In genomic region chr4:1512738-1513660, GRCh38 we compare ENCODE assay signal across 7 cellular contexts.
DNase-seq lines count a peak whose midpoint lies in the region; ATAC-seq and TF ChIP-seq lines count a peak whose summit lies in the region.

No MANE protein-coding gene starts in this region.

- no peaks in the 10 kb centered on the region for H3K9me2 ChIP-seq in HCT116 (ENCODE audit: insufficient read depth)

- BruUV-seq in HCT116 (replicated peaks; lab: Mats Ljungman, UMichigan) = no TSS peak

- H4K20me1 ChIP-seq in HCT116 (ENCODE audit: insufficient read depth) = no peaks in the 10 kb centered on the region

- TF ChIP-seq CTCF in HCT116 (IDR thresholded peaks at IDR 0.05 in 2 of 3, conservative IDR thresholded peaks at IDR 0.05 in 1 of 3; ENCODE audit: borderline replicate concordance in 1 of 3, insufficient read depth in 1 of 3, low read depth in 2 of 3, low read length in 2 of 3) (peak; percentile 18 to 57 (median 53); a peak in 4 of 6 replicates), WTC11 (IDR thresholded peaks at IDR 0.05) (peak; percentile 76), lung (IDR thresholded peaks at IDR 0.05; ENCODE audit: control extremely low read depth, extremely low read depth) (peak; percentile 32)

- H2AFZ ChIP-seq in HCT116 (ENCODE audit: low read depth, low read length, poor library complexity, severe bottlenecking) = peak overlapping the region; percentile 61

- peak overlapping the region; percentile 39 for H3K4me3 Mint-ChIP-seq in WTC11

- TF ChIP-seq POLR2A in HCT116 (IDR thresholded peaks at IDR 0.05; ENCODE audit: borderline replicate concordance, extremely low read depth, insufficient read depth, insufficient read length) = no peak

- no peak overlapping the region for H3K27ac Mint-ChIP-seq in WTC11

- H3K4me3 ChIP-seq in HCT116 (replicated peaks in 1 of 2; ENCODE audit: low read depth in 1 of 2, low read length in 2 of 2) (peak overlapping the region; percentile 30 to 45), lung (no peak overlapping the region)

- TF ChIP-seq RAD21 in HCT116 (IDR thresholded peaks at IDR 0.05; ENCODE audit: low read depth) = no peak; the same call in 1 of the 2 replicates

- peaks cover 3% of the 10 kb centered on the region; the same call in 1 of the 2 replicates for H3K9me3 Mint-ChIP-seq in WTC11

- H3K4me1 ChIP-seq in HCT116 (ENCODE audit: control insufficient read depth in 1 of 2, insufficient read depth in 2 of 2, low read length in 2 of 2) (peaks cover 0 to 13% of the 10 kb centered on the region in 2 experiments; a peak in 2 of 4 replicates), lung (ENCODE audit: control insufficient read depth in 2 of 2, insufficient read depth in 2 of 2, low read length in 2 of 2) (no peaks in the 10 kb centered on the region)

- POLR2A ChIA-PET in HCT116 (lab: Charles Lee) (no interaction called here), WTC11 (lab: Charles Lee) (interaction anchor here (0.5 kb wide), 1 partner anchor 60 kb away, joined by 5 read pairs; no protein-coding TSS in a partner anchor)

- peak overlapping the region; percentile 76 for H3K4me2 ChIP-seq in HCT116 (ENCODE audit: low read length)

- no peaks in the 10 kb centered on the region; the same call in 1 of the 2 replicates for H3K27me3 Mint-ChIP-seq in WTC11 (ENCODE audit: low read depth)

- H3K4me1 Mint-ChIP-seq in WTC11 = no peaks in the 10 kb centered on the region

- H3K27me3 ChIP-seq in HCT116 (ENCODE audit: insufficient read depth, low read length) (no peaks in the 10 kb centered on the region), lung (ENCODE audit: control insufficient read depth, insufficient read depth) (peaks cover 7% of the 10 kb centered on the region)

- CTCF ChIA-PET in HCT116 (lab: Charles Lee) = interaction anchor here (0.6 to 1.5 kb wide), 3 partner anchors 14 to 157 kb away, joined by 3 to 7 read pairs (median 5); no protein-coding TSS in a partner anchor
- CTCF ChIA-PET in WTC11 (lab: Charles Lee) = interaction anchor here (0.5 to 3.3 kb wide), 33 partner anchors 9 to 545 kb away, joined by 3 to 19 read pairs (median 4); no protein-coding TSS in a partner anchor

- RAD21 ChIA-PET in HCT116 (lab: Charles Lee; ENCODE audit: low non-redundant PET in 1 of 2, low total read pairs in 2 of 2, uncharacterized antibody in 2 of 2, unreplicated experiment in 2 of 2) = interaction anchor here in 1 of 2 experiments (1.0 kb wide), 1 partner anchor 157 kb away, joined by 6 read pairs; no protein-coding TSS in a partner anchor

- H3K27ac ChIP-seq in HCT116 (ENCODE audit: low read depth, low read length) = peak overlapping the region; percentile 19; the same call in 1 of the 2 replicates
- H3K27ac ChIP-seq in lung (ENCODE audit: low read depth in 1 of 2, low read length in 1 of 2) = no peak overlapping the region

- H3K36me3 Mint-ChIP-seq in WTC11 = no peaks in the 10 kb centered on the region

- H3K9ac ChIP-seq in HCT116 (ENCODE audit: low read length) = peak overlapping the region; percentile 30; the same call in 1 of the 2 replicates

- H3K79me2 ChIP-seq in HCT116 (ENCODE audit: insufficient read depth, low read length) = no peaks in the 10 kb centered on the region

- ATAC-seq in HCT116 = peak; percentile 87
- ATAC-seq in WTC11 = peak; percentile 76
- ATAC-seq in lung (ENCODE audit: insufficient read depth, low FRiP score) = peak; percentile 76
- ATAC-seq in GM18511 (IDR thresholded peaks at IDR 0.05; ENCODE audit: unreplicated experiment) = no peak

- H3K36me3 ChIP-seq in HCT116 (ENCODE audit: control insufficient read depth in 1 of 2, insufficient read depth in 2 of 2, low read length in 2 of 2) (no peaks in the 10 kb centered on the region), lung (ENCODE audit: control insufficient read depth in 2 of 2, insufficient read depth in 2 of 2, low read length in 2 of 2) (no peaks in the 10 kb centered on the region)

- WGBS in lung, 2 donors = 10 to 18% methylated on average over 39 to 78 of the region's 78 CpGs

- H3K9me3 ChIP-seq in HCT116 (ENCODE audit: control insufficient read depth in 1 of 2, insufficient read depth in 1 of 2, low read depth in 1 of 2, low read length in 2 of 2) (no peaks in the 10 kb centered on the region), lung (ENCODE audit: control insufficient read depth in 2 of 2, insufficient read depth in 1 of 2, low read length in 1 of 2) (peaks cover 0 to 10% of the 10 kb centered on the region in 2 donors)

- DNase-seq in HCT116 (ENCODE audit: low read depth, low spot score) (peak; percentile 15), WTC11 (ENCODE audit: low spot score) (peak; percentile 78), cerebellar cortex (ENCODE audit: low spot score) (peak; percentile 23), lung (ENCODE audit: low spot score) (no peak), DMS153 treated with DMSO at 0.1 percent for 48 hours (lab: John Stamatoyannopoulos, UW; ENCODE audit: unreplicated experiment) (no peak)
- peak; percentile 38 for DNase-seq in stimulated activated CD8-positive, alpha-beta memory T cell treated with anti-CD3 and anti-CD28 coated beads, Interleukin-4, amount 100 ng/mL, for 24 hours (ENCODE audit: low read depth)

- intact Hi-C loops in HCT116 (cut with micrococcal nuclease) = loop anchor here (10.0 kb wide), 1 partner anchor 158 kb away; no protein-coding TSS in a partner anchor

TF ChIP-seq in HCT116, 20 proteins besides CTCF, POLR2A, EP300 and RAD21:
- TF ChIP-seq ZFX (IDR thresholded peaks at IDR 0.05) = peak; percentile 91; the same call in 1 of the 2 replicates
- TF ChIP-seq YY1 (IDR thresholded peaks at IDR 0.05; ENCODE audit: extremely low read depth, insufficient replicate concordance, low read depth, low read length) = peak; percentile 49
- TF ChIP-seq TCF7L2 (IDR thresholded peaks at IDR 0.05; ENCODE audit: borderline replicate concordance, extremely low read depth, insufficient read depth, insufficient read length) = no peak
TF ChIP-seq in HCT116: peak in this region for 2.

TF ChIP-seq in WTC11, 78 proteins besides CTCF, POLR2A, EP300 and RAD21 (continues in another document):
- TF ChIP-seq NR3C1 (CRISPR knock-in tag; conservative IDR thresholded peaks at IDR 0.05; ENCODE audit: low read depth) = 0 out of 2 replicates have a peak, but pooled peaks have one; percentile 62
- TF ChIP-seq, protein P1, sequence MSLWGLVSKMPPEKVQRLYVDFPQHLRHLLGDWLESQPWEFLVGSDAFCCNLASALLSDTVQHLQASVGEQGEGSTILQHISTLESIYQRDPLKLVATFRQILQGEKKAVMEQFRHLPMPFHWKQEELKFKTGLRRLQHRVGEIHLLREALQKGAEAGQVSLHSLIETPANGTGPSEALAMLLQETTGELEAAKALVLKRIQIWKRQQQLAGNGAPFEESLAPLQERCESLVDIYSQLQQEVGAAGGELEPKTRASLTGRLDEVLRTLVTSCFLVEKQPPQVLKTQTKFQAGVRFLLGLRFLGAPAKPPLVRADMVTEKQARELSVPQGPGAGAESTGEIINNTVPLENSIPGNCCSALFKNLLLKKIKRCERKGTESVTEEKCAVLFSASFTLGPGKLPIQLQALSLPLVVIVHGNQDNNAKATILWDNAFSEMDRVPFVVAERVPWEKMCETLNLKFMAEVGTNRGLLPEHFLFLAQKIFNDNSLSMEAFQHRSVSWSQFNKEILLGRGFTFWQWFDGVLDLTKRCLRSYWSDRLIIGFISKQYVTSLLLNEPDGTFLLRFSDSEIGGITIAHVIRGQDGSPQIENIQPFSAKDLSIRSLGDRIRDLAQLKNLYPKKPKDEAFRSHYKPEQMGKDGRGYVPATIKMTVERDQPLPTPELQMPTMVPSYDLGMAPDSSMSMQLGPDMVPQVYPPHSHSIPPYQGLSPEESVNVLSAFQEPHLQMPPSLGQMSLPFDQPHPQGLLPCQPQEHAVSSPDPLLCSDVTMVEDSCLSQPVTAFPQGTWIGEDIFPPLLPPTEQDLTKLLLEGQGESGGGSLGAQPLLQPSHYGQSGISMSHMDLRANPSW (CRISPR knock-in tag; conservative IDR thresholded peaks at IDR 0.05; ENCODE audit: low read depth) = 0 out of 2 replicates have a peak, but pooled peaks have one; percentile 36
- TF ChIP-seq FOXK1 (CRISPR knock-in tag; IDR thresholded peaks at IDR 0.05) = no peak
- no peak for TF ChIP-seq ZNF532 (CRISPR knock-in tag; IDR thresholded peaks at IDR 0.05; ENCODE audit: borderline replicate concordance)
- TF ChIP-seq, protein P2, sequence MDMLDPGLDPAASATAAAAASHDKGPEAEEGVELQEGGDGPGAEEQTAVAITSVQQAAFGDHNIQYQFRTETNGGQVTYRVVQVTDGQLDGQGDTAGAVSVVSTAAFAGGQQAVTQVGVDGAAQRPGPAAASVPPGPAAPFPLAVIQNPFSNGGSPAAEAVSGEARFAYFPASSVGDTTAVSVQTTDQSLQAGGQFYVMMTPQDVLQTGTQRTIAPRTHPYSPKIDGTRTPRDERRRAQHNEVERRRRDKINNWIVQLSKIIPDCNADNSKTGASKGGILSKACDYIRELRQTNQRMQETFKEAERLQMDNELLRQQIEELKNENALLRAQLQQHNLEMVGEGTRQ (CRISPR knock-in tag; IDR thresholded peaks at IDR 0.05) = peak; percentile 49

Comparison
In these comparisons a context has a peak if more than half of its experiments do, and no peak if none do; other contexts are left out.
1. DNase-seq: peak in HCT116 (single experiment), WTC11 (single experiment), cerebellar cortex (single experiment) and stimulated activated CD8-positive, alpha-beta memory T cell treated with anti-CD3 and anti-CD28 coated beads, Interleukin-4, amount 100 ng/mL, for 24 hours (single experiment); none in lung (single experiment) and DMS153 treated with DMSO at 0.1 percent for 48 hours (single experiment).
2. Of the 4 proteins assayed by ChIP-seq in both WTC11 and HCT116: peak only in WTC11: SP1; only in HCT116: none; in both: CTCF; in neither: 2.
3. Peak in every context shown above with its lines, with median percentiles within 50 percentile points of each other: CTCF ChIP-seq.